8 cellular contexts compared by ENCODE assay signal in the genomic region with DNA sequence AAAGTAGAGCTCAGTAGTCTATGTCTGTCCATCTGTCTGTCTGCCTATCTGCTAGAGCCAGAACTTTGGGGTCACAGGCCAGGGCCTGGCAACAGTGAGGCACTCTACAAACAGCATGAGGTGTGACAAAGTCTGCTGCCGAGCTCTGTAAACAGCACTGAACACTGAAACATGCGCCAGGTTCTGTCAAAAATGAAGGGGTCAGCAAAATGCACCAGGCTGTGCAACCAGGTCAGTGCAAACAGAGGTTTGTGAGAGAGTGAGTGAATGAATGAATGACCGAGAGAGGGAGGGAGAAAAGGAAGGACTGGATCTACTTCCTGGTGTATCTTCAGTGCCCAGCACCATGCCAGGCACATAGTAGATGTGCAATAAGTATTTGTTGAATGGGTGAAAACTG.
DNase-seq lines count a peak whose midpoint lies in the region; ATAC-seq, FAIRE-seq and TF ChIP-seq lines count a peak whose summit lies in the region.
"Not testable (repeated sequence)": the region's sequence is repeated elsewhere in the genome, so short reads cannot be mapped to it uniquely, and the experiment has no call there.

No MANE protein-coding gene starts in this region.

- H3K4me1 ChIP-seq in left ventricle myocardium inferior; HepG2 (ENCODE audit: insufficient read depth, low read length); right lobe of liver: not testable (repeated sequence)

- H3K36me3 ChIP-seq in left ventricle myocardium inferior; HepG2 (replicated peaks in 1 of 2; ENCODE audit: control insufficient read depth in 1 of 2, insufficient read depth in 2 of 2, low read length in 2 of 2); right lobe of liver: not testable (repeated sequence)

- TF ChIP-seq POLR2A in HepG2 (IDR thresholded peaks at IDR 0.05; ENCODE audit: insufficient read depth in 1 of 2, low read depth in 2 of 2, low read length in 2 of 2), result not testable (repeated sequence)
- peak; percentile 24 for TF ChIP-seq POLR2A in right lobe of liver (IDR thresholded peaks at IDR 0.05)

- not testable (repeated sequence) for H3K9me3 ChIP-seq in left ventricle myocardium inferior (replicated peaks); HepG2 (ENCODE audit: low read length); right lobe of liver

- POLR2A ChIA-PET in HepG2 (lab: Yijun Ruan, JAX), result not testable (repeated sequence)

- H3K4me3 Mint-ChIP-seq in endothelial cell (ENCODE audit: unreplicated experiment), result peak overlapping the region; percentile 33

- TF ChIP-seq CTCF in C4-2B (conservative IDR thresholded peaks at IDR 0.05); endothelial cell (IDR thresholded peaks at IDR 0.05; ENCODE audit: unreplicated experiment); left ventricle myocardium inferior (IDR thresholded peaks at IDR 0.05; ENCODE audit: borderline replicate concordance); HepG2 (CRISPR knock-in tag; IDR thresholded peaks at IDR 0.05); right lobe of liver (IDR thresholded peaks at IDR 0.05): not testable (repeated sequence)

- not testable (repeated sequence) for H3K79me2 ChIP-seq in HepG2 (ENCODE audit: insufficient read depth, low read length)

- not testable (repeated sequence) for H3K4me2 ChIP-seq in HepG2 (ENCODE audit: low read depth, low read length)

- not testable (repeated sequence) for TF ChIP-seq RAD21 in HepG2 (CRISPR knock-in tag; IDR thresholded peaks at IDR 0.05)

- peak; percentile 5 for DNase-seq in activated effector memory CD4-positive, alpha-beta T cell treated with anti-CD3 and anti-CD28 coated beads, Interleukin-2, amount 50 U/mL, for 16 hours
- not testable (repeated sequence) for DNase-seq in endothelial cell (ENCODE audit: low spot score); left ventricle myocardium inferior
- DNase-seq in kidney tubule cell (ENCODE audit: low spot score) (peak; percentile 0), HepG2 (ENCODE audit: low spot score) (peak; percentile 1), right lobe of liver (peak; percentile 27 to 85 (median 67)), renal cortical epithelial cell (ENCODE audit: low read depth) (peak; percentile 1)

- H4K20me1 ChIP-seq in HepG2 (ENCODE audit: insufficient read depth, low read length), result not testable (repeated sequence)

- H3K27ac Mint-ChIP-seq in endothelial cell (ENCODE audit: unreplicated experiment), result not testable (repeated sequence)

- not testable (repeated sequence) for H2AFZ ChIP-seq in HepG2 (ENCODE audit: low read length)

- WGBS in HepG2 (ENCODE audit: low lambda C conversion rate), result 22% methylated on average over 3 of the region's 3 CpGs
- WGBS in right lobe of liver (ENCODE audit: insufficient coverage, low coverage, low lambda C conversion rate, missing lambda C conversion rate), result 18% methylated on average over 3 of the region's 3 CpGs

- not testable (repeated sequence) for BruUV-seq in HepG2 (replicated peaks; lab: Mats Ljungman, UMichigan)

- intact Hi-C loops in left ventricle myocardium inferior (cut with micrococcal nuclease); HepG2 (cut with micrococcal nuclease; ENCODE audit: unreplicated experiment); right lobe of liver (cut with DNase I): not testable (repeated sequence)

- not testable (repeated sequence) for H3K27me3 ChIP-seq in left ventricle myocardium inferior (ENCODE audit: low read depth); HepG2 (ENCODE audit: control insufficient read depth in 1 of 2, insufficient read depth in 2 of 2, low read length in 2 of 2); right lobe of liver

- not testable (repeated sequence) for H3K4me1 Mint-ChIP-seq in endothelial cell (ENCODE audit: unreplicated experiment)

- in situ Hi-C loops in HepG2 (cut with HindIII; ENCODE audit: extremely low pct_ligation_motif_present, low pct_unique_long_range_greater_than_20kb), result not testable (repeated sequence)

- ATAC-seq in HepG2, right lobe of liver: not testable (repeated sequence)

- not testable (repeated sequence) for H3K9ac ChIP-seq in HepG2 (ENCODE audit: insufficient read depth, low read depth, low read length)

- FAIRE-seq in HepG2 (lab: Jason Lieb, UNC), result not testable (repeated sequence)

- H3K9me3 Mint-ChIP-seq in endothelial cell (ENCODE audit: unreplicated experiment), result not testable (repeated sequence)

- not testable (repeated sequence) for H3K27me3 Mint-ChIP-seq in endothelial cell (ENCODE audit: unreplicated experiment)

- not testable (repeated sequence) for H3K4me3 ChIP-seq in left ventricle myocardium inferior; HepG2 (replicated peaks in 1 of 3; ENCODE audit: insufficient read depth in 1 of 3, low read depth in 2 of 3, low read length in 3 of 3); right lobe of liver

- CTCF ChIA-PET in HepG2 (lab: Yijun Ruan, JAX; ENCODE audit: low intra/inter-chr PET ratio, low total read pairs), result not testable (repeated sequence)

- TF ChIP-seq EP300 in HepG2 (IDR thresholded peaks at IDR 0.05; ENCODE audit: low read depth in 2 of 2, low read length in 2 of 2); HepG2 (CRISPR knock-in tag; IDR thresholded peaks at IDR 0.05; ENCODE audit: borderline replicate concordance): not testable (repeated sequence)

- H3K27ac ChIP-seq in C4-2B, result peak overlapping the region; percentile 36; the same call in 1 of the 2 replicates
- peak overlapping the region; percentile 30 for H3K27ac ChIP-seq in left ventricle myocardium inferior (replicated peaks)
- not testable (repeated sequence) for H3K27ac ChIP-seq in HepG2 (ENCODE audit: extremely low read length, insufficient read depth, low read length); right lobe of liver

- peaks cover 12% of the 10 kb centered on the region for H3K36me3 Mint-ChIP-seq in endothelial cell (ENCODE audit: low read depth, unreplicated experiment)

TF ChIP-seq in HepG2, 621 proteins besides CTCF, POLR2A, EP300 and RAD21:
- TF ChIP-seq FOXA1 (IDR thresholded peaks at IDR 0.05), result peak; percentile 27; the same call in 1 of the 2 replicates
- TF ChIP-seq FOXA1 (CRISPR knock-in tag; IDR thresholded peaks at IDR 0.05), result peak; percentile 44; the same call in 1 of the 2 replicates
- peak; percentile 11; the same call in 1 of the 2 replicates for TF ChIP-seq RARA (CRISPR knock-in tag; IDR thresholded peaks at IDR 0.05)
- peak; percentile 54 for TF ChIP-seq FOXK2 (IDR thresholded peaks at IDR 0.05)
- not testable (repeated sequence) for TF ChIP-seq NR2F6 (IDR thresholded peaks at IDR 0.05)
- TF ChIP-seq NR2F6 (CRISPR knock-in tag; IDR thresholded peaks at IDR 0.05), result 0 out of 2 replicates have a peak, but pooled peaks have one; percentile 11
- peak; percentile 70 to 80 for TF ChIP-seq MAFK (conservative IDR thresholded peaks at IDR 0.05 in 1 of 2, IDR thresholded peaks at IDR 0.05 in 1 of 2; ENCODE audit: low read length in 2 of 2)
- TF ChIP-seq SAP130 (CRISPR knock-in tag; IDR thresholded peaks at IDR 0.05; ENCODE audit: low read depth), result peak; percentile 40; the same call in 1 of the 2 replicates
- peak; percentile 44 for TF ChIP-seq FOXA3 (CRISPR knock-in tag; IDR thresholded peaks at IDR 0.05)
- peak; percentile 69 for TF ChIP-seq MAFF (IDR thresholded peaks at IDR 0.05; ENCODE audit: low read depth, low read length)
- TF ChIP-seq TBX3 (IDR thresholded peaks at IDR 0.05; ENCODE audit: borderline replicate concordance), result peak; percentile 85; the same call in 1 of the 2 replicates
- peak; percentile 76 for TF ChIP-seq MNT (IDR thresholded peaks at IDR 0.05)
- peak in 1 of 2 experiments; percentile 47; a peak in 1 of 4 replicates for TF ChIP-seq NR2F1 (CRISPR knock-in tag; IDR thresholded peaks at IDR 0.05)
- TF ChIP-seq ZNF24 (IDR thresholded peaks at IDR 0.05), result peak; percentile 84; the same call in 1 of the 2 replicates
